In the genomic region with DNA sequence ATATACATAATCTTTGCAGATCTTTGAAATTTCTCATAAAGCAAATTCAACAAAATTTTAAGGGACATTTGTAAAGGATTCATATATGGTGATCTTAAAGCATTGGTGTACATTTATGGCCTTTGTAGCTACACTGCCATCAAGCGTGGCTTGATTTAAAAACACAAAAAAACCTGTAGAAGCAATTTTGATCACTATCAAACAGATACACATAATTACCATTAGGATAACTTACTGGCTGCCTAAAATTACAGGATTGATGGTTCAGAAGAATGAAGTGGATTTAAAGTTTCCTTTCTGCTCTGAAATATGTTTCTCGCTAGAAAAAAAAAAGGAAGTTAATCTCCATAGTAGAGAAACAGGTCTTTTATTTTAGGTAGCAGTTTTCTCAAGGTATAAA, we compare ENCODE assay signal across 1 cellular context.
TF ChIP-seq lines count a peak whose summit lies in the region.

No MANE protein-coding gene starts in this region.

TF ChIP-seq in SK-N-SH, 30 proteins besides CTCF, POLR2A, EP300 and RAD21 (continued from another document):
- TF ChIP-seq, protein P1, sequence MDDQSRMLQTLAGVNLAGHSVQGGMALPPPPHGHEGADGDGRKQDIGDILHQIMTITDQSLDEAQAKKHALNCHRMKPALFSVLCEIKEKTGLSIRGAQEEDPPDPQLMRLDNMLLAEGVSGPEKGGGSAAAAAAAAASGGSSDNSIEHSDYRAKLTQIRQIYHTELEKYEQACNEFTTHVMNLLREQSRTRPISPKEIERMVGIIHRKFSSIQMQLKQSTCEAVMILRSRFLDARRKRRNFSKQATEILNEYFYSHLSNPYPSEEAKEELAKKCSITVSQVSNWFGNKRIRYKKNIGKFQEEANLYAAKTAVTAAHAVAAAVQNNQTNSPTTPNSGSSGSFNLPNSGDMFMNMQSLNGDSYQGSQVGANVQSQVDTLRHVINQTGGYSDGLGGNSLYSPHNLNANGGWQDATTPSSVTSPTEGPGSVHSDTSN (IDR thresholded peaks at IDR 0.05), result no peak
- TF ChIP-seq CHD2 (IDR thresholded peaks at IDR 0.05; ENCODE audit: low read length, partially characterized antibody) (peak; percentile 19), GATA2 (CRISPR knock-in tag; IDR thresholded peaks at IDR 0.05) (peak; percentile 83)
